8 cellular contexts compared by ENCODE assay signal in genomic region chr15:83571820-83572707, GRCh38.
DNase-seq lines count a peak whose midpoint lies in the region; ATAC-seq and TF ChIP-seq lines count a peak whose summit lies in the region.

No MANE protein-coding gene starts in this region.

- H3K4me3 ChIP-seq in dorsolateral prefrontal cortex (peak overlapping the region in 8 of 59 donors; percentile 5 to 34 (median 12)), osteoblast (ENCODE audit: insufficient read depth, low read length) (no peak overlapping the region)

- no peak overlapping the region for H3K4me3 Mint-ChIP-seq in activated CD4-positive, alpha-beta T cell treated with anti-CD3 and anti-CD28 coated beads for 36 hours

- H3K27ac ChIP-seq in dorsolateral prefrontal cortex (peak overlapping the region; percentile 44 to 100 (median 96)), osteoblast (ENCODE audit: low read depth, low read length) (no peak overlapping the region)

- no peak overlapping the region for H3K4me2 ChIP-seq in osteoblast (ENCODE audit: insufficient read depth, low read length)

- no peak overlapping the region for H3K27ac Mint-ChIP-seq in activated CD4-positive, alpha-beta T cell treated with anti-CD3 and anti-CD28 coated beads for 36 hours

- no peaks in the 10 kb centered on the region for H3K36me3 ChIP-seq in osteoblast (ENCODE audit: insufficient read depth, low read length)

- intact Hi-C loops in dorsolateral prefrontal cortex (cut with DNase I): loop anchor here (5.0 to 10.0 kb wide), 3 partner anchors 135 to 327 kb away; no protein-coding TSS in a partner anchor
- intact Hi-C loops in activated CD4-positive, alpha-beta T cell treated with anti-CD3 and anti-CD28 coated beads for 36 hours (cut with DNase I, micrococcal nuclease): loop anchor here in 1 of 2 experiments (5.0 kb wide), 1 partner anchor 560 kb away; the partner anchor contains the start of gene C15orf40

- TF ChIP-seq CTCF in dorsolateral prefrontal cortex (IDR thresholded peaks at IDR 0.05 in 54 of 56, conservative IDR thresholded peaks at IDR 0.05 in 2 of 56; ENCODE audit: low read depth in 1 of 56, partially characterized antibody in 56 of 56): peak; percentile 57 to 92 (median 82)
- peak; percentile 68 for TF ChIP-seq CTCF in osteoblast (IDR thresholded peaks at IDR 0.05; ENCODE audit: extremely low read depth, low read depth, low read length)

- H3K4me1 Mint-ChIP-seq in activated CD4-positive, alpha-beta T cell treated with anti-CD3 and anti-CD28 coated beads for 36 hours: no peaks in the 10 kb centered on the region

- POLR2A ChIA-PET in activated CD4-positive, alpha-beta T cell treated with anti-CD3 and anti-CD28 coated beads for 36 hours (lab: Charles Lee): no interaction called here

- DNase-seq in GM03348 (ENCODE audit: low spot score) (peak; percentile 66), NCI-H748 (lab: John Stamatoyannopoulos, UW; ENCODE audit: unreplicated experiment) (peak; percentile 8), dorsolateral prefrontal cortex (no peak), osteoblast (ENCODE audit: insufficient read length, low spot score, missing footprints) (peak; percentile 91), activated gamma-delta T cell treated with Interleukin-2 at 50 U/mL for 16 hours (no peak)
- no peak for DNase-seq in activated naive CD4-positive, alpha-beta T cell treated with Interleukin-2 at 50 U/mL for 16 hours
- no peak for DNase-seq in activated CD4-positive, alpha-beta T cell treated with anti-CD3 and anti-CD28 coated beads for 36 hours

- H3K27me3 Mint-ChIP-seq in activated CD4-positive, alpha-beta T cell treated with anti-CD3 and anti-CD28 coated beads for 36 hours: peaks cover 3% of the 10 kb centered on the region

- H3K4me1 ChIP-seq in osteoblast (ENCODE audit: insufficient read depth, low read length): no peaks in the 10 kb centered on the region

- CTCF ChIA-PET in activated CD4-positive, alpha-beta T cell treated with anti-CD3 and anti-CD28 coated beads for 36 hours (lab: Charles Lee): interaction anchor here (0.7 to 3.8 kb wide), 7 partner anchors 11 to 324 kb away, joined by 3 to 25 read pairs (median 3); no protein-coding TSS in a partner anchor

- no peaks in the 10 kb centered on the region for H3K36me3 Mint-ChIP-seq in activated CD4-positive, alpha-beta T cell treated with anti-CD3 and anti-CD28 coated beads for 36 hours (ENCODE audit: low read depth)

- no peaks in the 10 kb centered on the region for H3K9me3 ChIP-seq in osteoblast (ENCODE audit: low read depth, low read length)

- no peak overlapping the region for H2AFZ ChIP-seq in osteoblast (ENCODE audit: low read length)

- H3K79me2 ChIP-seq in osteoblast (ENCODE audit: insufficient read depth, low read length): no peaks in the 10 kb centered on the region

- H4K20me1 ChIP-seq in osteoblast (ENCODE audit: insufficient read depth, low read length): no peaks in the 10 kb centered on the region

- no peaks in the 10 kb centered on the region for H3K27me3 ChIP-seq in dorsolateral prefrontal cortex
- no peaks in the 10 kb centered on the region for H3K27me3 ChIP-seq in osteoblast (ENCODE audit: insufficient read depth, low read length)

- no peaks in the 10 kb centered on the region for H3K9me3 Mint-ChIP-seq in activated CD4-positive, alpha-beta T cell treated with anti-CD3 and anti-CD28 coated beads for 36 hours (ENCODE audit: low read depth)

- no peak for ATAC-seq in GM21717 (IDR thresholded peaks at IDR 0.05; ENCODE audit: unreplicated experiment)
- ATAC-seq in activated CD4-positive, alpha-beta T cell treated with anti-CD3 and anti-CD28 coated beads for 36 hours: no peak

Comparison
In these comparisons a context has a peak if more than half of its experiments do, and no peak if none do; other contexts are left out.
1. DNase-seq: peak in GM03348 (single experiment), NCI-H748 (single experiment) and osteoblast (single experiment); none in dorsolateral prefrontal cortex (0 of 10), activated gamma-delta T cell treated with Interleukin-2 at 50 U/mL for 16 hours (single experiment), activated naive CD4-positive, alpha-beta T cell treated with Interleukin-2 at 50 U/mL for 16 hours (single experiment) and activated CD4-positive, alpha-beta T cell treated with anti-CD3 and anti-CD28 coated beads for 36 hours (single experiment).